Comparison of ENCODE assay signal across 8 cellular contexts in the genomic region with DNA sequence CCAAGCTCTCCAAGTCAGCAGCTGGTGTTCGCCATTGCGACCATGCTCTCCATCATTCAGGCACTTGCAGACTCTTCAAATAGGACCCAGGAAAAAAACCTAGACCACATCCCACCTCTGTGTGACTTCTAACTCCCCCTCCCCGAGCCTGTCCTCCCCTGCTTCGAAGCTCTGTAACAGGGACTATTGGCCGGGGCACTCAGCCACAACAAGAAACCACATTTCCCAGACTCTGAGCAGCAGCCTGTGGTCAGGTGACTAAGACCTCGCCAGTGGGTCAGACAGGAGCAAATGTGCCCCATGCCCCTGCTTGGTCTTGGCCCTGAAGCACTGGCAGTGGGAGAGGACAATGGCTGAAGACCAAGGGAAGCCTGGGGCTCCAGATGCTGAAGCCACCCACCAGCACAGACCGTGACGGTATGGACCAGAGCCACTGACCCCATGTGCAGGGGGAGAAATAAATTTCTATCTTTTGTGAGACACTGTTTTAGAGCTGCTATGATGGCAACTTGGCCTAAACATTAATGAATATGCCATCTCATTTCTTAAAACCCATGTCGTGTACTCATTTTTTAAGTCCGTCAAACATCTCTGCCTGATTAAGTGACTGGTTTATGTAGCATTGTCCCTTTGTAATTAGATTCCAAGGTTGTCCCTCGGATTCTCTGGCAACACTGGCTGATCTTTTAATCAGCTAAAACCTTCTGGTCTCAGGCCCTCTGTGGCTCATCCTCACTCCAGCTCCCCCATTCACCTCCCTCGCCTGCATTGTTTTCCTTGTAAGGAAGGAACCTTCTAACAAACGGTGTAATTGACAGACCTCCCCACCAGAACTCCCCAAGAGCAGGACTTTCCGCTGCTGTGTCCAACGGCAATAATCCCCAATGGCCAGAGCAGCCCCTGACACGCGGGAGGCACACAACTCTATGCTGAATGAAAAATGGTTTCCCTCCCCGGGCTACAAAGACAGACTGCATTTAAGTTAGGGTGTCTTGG.
DNase-seq lines count a peak whose midpoint lies in the region; ATAC-seq and TF ChIP-seq lines count a peak whose summit lies in the region.

No MANE protein-coding gene starts in this region.

- 0 out of 2 replicates have a peak, but pooled peaks have one; percentile 8 for TF ChIP-seq CTCF in BE2C (IDR thresholded peaks at IDR 0.05; ENCODE audit: low read depth, low read length)
- no peak for TF ChIP-seq CTCF in left ventricle myocardium inferior (IDR thresholded peaks at IDR 0.05; ENCODE audit: borderline replicate concordance)
- no peak for TF ChIP-seq CTCF in left lung (IDR thresholded peaks at IDR 0.05)

- no peak overlapping the region for H3K4me2 ChIP-seq in neuronal stem cell (ENCODE audit: insufficient read depth, low read length, poor library complexity, severe bottlenecking)

- H3K27me3 ChIP-seq in BE2C, result no peaks in the 10 kb centered on the region
- no peaks in the 10 kb centered on the region for H3K27me3 ChIP-seq in neuronal stem cell (ENCODE audit: control insufficient read depth in 3 of 3, insufficient read depth in 3 of 3, low read depth in 1 of 3, low read length in 3 of 3)
- H3K27me3 ChIP-seq in left ventricle myocardium inferior (ENCODE audit: low read depth), result no peaks in the 10 kb centered on the region
- no peaks in the 10 kb centered on the region for H3K27me3 ChIP-seq in left lung

- H2BK120ac ChIP-seq in neuronal stem cell (ENCODE audit: low read depth, low read length), result no peak overlapping the region

- CTCF ChIA-PET in activated naive CD4-positive, alpha-beta T cell treated with anti-CD3 and anti-CD28 coated beads, Interleukin-2, amount 10 ng/mL, durations not matched to agents 7 days and 5 days (lab: Charles Lee), result interaction anchor here (1.8 kb wide), 1 partner anchor 175 kb away, joined by 4 read pairs; no protein-coding TSS in a partner anchor

- H2AK5ac ChIP-seq in neuronal stem cell (ENCODE audit: low read depth, low read length), result no peak overlapping the region

- H3K79me1 ChIP-seq in neuronal stem cell (ENCODE audit: low read depth, low read length), result peaks cover 7% of the 10 kb centered on the region

- DNase-seq in BE2C (peak; percentile 62), GM19238 (ENCODE audit: insufficient read length, low spot score) (peak; percentile 48), neuronal stem cell (ENCODE audit: low spot score) (peak; percentile 57), left ventricle myocardium inferior (no peak), NCI-H2171 (lab: John Stamatoyannopoulos, UW) (no peak), left lung (no peak)
- DNase-seq in activated naive CD4-positive, alpha-beta T cell treated with anti-CD3 and anti-CD28 coated beads, Interleukin-2, amount 10 ng/mL, durations not matched to agents 7 days and 5 days, result no peak

- H3K4ac ChIP-seq in neuronal stem cell (ENCODE audit: low read length), result no peak overlapping the region

- no peak overlapping the region for H2BK12ac ChIP-seq in neuronal stem cell (ENCODE audit: low read length)

- no peak overlapping the region for H3K18ac ChIP-seq in neuronal stem cell (ENCODE audit: low read length)

- H3K9ac ChIP-seq in neuronal stem cell (ENCODE audit: low read depth, low read length, poor library complexity), result no peak overlapping the region

- H3K4me3 ChIP-seq in BE2C (ENCODE audit: low read depth, low read length), result 0 out of 2 replicates have a peak overlapping the region, but pooled peaks have one; percentile 8
- no peak overlapping the region for H3K4me3 ChIP-seq in neuronal stem cell (ENCODE audit: low read length in 2 of 2)
- no peak overlapping the region for H3K4me3 ChIP-seq in left ventricle myocardium inferior
- no peak overlapping the region for H3K4me3 ChIP-seq in left lung

- peak overlapping the region; percentile 29 for H3K27ac Mint-ChIP-seq in activated naive CD4-positive, alpha-beta T cell treated with anti-CD3 and anti-CD28 coated beads, Interleukin-2, amount 10 ng/mL, durations not matched to agents 7 days and 5 days

- H3K4me1 ChIP-seq in BE2C (peaks cover 38% of the 10 kb centered on the region), neuronal stem cell (ENCODE audit: control insufficient read depth in 2 of 2, insufficient read depth in 1 of 2, low read depth in 1 of 2, low read length in 2 of 2) (peaks cover 37 to 44% of the 10 kb centered on the region in 2 donors), left ventricle myocardium inferior (peaks cover 94% of the 10 kb centered on the region), left lung (peaks cover 18 to 88% of the 10 kb centered on the region in 2 donors)

- peak overlapping the region; percentile 14 for H2BK5ac ChIP-seq in neuronal stem cell (ENCODE audit: low read length)

- no peaks in the 10 kb centered on the region for H3K27me3 Mint-ChIP-seq in activated naive CD4-positive, alpha-beta T cell treated with anti-CD3 and anti-CD28 coated beads, Interleukin-2, amount 10 ng/mL, durations not matched to agents 7 days and 5 days

- H3K9me3 ChIP-seq in BE2C, result no peaks in the 10 kb centered on the region
- no peaks in the 10 kb centered on the region for H3K9me3 ChIP-seq in neuronal stem cell (replicated peaks in 1 of 2; ENCODE audit: control insufficient read depth in 2 of 2, insufficient read depth in 1 of 2, low read depth in 1 of 2, low read length in 2 of 2)
- no peaks in the 10 kb centered on the region for H3K9me3 ChIP-seq in left ventricle myocardium inferior (replicated peaks)
- no peaks in the 10 kb centered on the region for H3K9me3 ChIP-seq in left lung

- H2BK15ac ChIP-seq in neuronal stem cell (ENCODE audit: low read length), result no peak overlapping the region

- no peak overlapping the region for H3K23ac ChIP-seq in neuronal stem cell (ENCODE audit: low read depth, low read length, poor library complexity)

- no CpG with 5 or more reads among the region's 18 CpGs for WGBS in neuronal stem cell (ENCODE audit: extremely low coverage in 2 of 2, insufficient read length in 2 of 2, insufficient replicate concordance in 1 of 2), 2 donors

- no peak overlapping the region for H4K91ac ChIP-seq in neuronal stem cell (ENCODE audit: low read depth, low read length, poor library complexity)

- H3K4me1 Mint-ChIP-seq in activated naive CD4-positive, alpha-beta T cell treated with anti-CD3 and anti-CD28 coated beads, Interleukin-2, amount 10 ng/mL, durations not matched to agents 7 days and 5 days, result peaks cover 72% of the 10 kb centered on the region

- H3K36me3 Mint-ChIP-seq in activated naive CD4-positive, alpha-beta T cell treated with anti-CD3 and anti-CD28 coated beads, Interleukin-2, amount 10 ng/mL, durations not matched to agents 7 days and 5 days, result peaks cover 41% of the 10 kb centered on the region

- H2AFZ ChIP-seq in neuronal stem cell (ENCODE audit: low read length), result no peak overlapping the region

- no peaks in the 10 kb centered on the region for H3K9me3 Mint-ChIP-seq in activated naive CD4-positive, alpha-beta T cell treated with anti-CD3 and anti-CD28 coated beads, Interleukin-2, amount 10 ng/mL, durations not matched to agents 7 days and 5 days

- no peak overlapping the region for H3K14ac ChIP-seq in neuronal stem cell (ENCODE audit: low read length)

- peak overlapping the region; percentile 17 for H3K27ac ChIP-seq in neuronal stem cell (replicated peaks; ENCODE audit: low read length)
- no peak overlapping the region for H3K27ac ChIP-seq in left ventricle myocardium inferior (replicated peaks)
- no peak overlapping the region for H3K27ac ChIP-seq in left lung

- H3K36me3 ChIP-seq in BE2C, result peaks cover 11% of the 10 kb centered on the region
- H3K36me3 ChIP-seq in neuronal stem cell (replicated peaks in 1 of 2; ENCODE audit: control insufficient read depth in 2 of 2, insufficient read depth in 2 of 2, low read length in 2 of 2), result peaks cover 15 to 39% of the 10 kb centered on the region in 2 donors
- peaks cover 11% of the 10 kb centered on the region for H3K36me3 ChIP-seq in left ventricle myocardium inferior
- peaks cover 0 to 25% of the 10 kb centered on the region in 2 donors for H3K36me3 ChIP-seq in left lung

- H4K8ac ChIP-seq in neuronal stem cell (ENCODE audit: low read depth, low read length), result no peak overlapping the region

- intact Hi-C loops in left ventricle myocardium inferior (cut with micrococcal nuclease), result no loop called here
- intact Hi-C loops in left lung (cut with DNase I), result loop anchor here in 1 of 2 donors (10.0 kb wide), 1 partner anchor 96 kb away; the partner anchor contains the start of gene STK24

- peak; percentile 36 for ATAC-seq in HG03442 (IDR thresholded peaks at IDR 0.05; ENCODE audit: unreplicated experiment)
- ATAC-seq in left lung, result no peak

- H3K4me3 Mint-ChIP-seq in activated naive CD4-positive, alpha-beta T cell treated with anti-CD3 and anti-CD28 coated beads, Interleukin-2, amount 10 ng/mL, durations not matched to agents 7 days and 5 days, result no peak overlapping the region

Comparison
In these comparisons a context has a peak if more than half of its experiments do, and no peak if none do; other contexts are left out.
1. DNase-seq: peak in BE2C (single experiment), GM19238 (single experiment) and neuronal stem cell (single experiment); none in activated naive CD4-positive, alpha-beta T cell treated with anti-CD3 and anti-CD28 coated beads, Interleukin-2, amount 10 ng/mL, durations not matched to agents 7 days and 5 days (single experiment), left ventricle myocardium inferior (single experiment), NCI-H2171 (single experiment) and left lung (0 of 2).